Comparison of ENCODE assay signal across 15 cellular contexts in the genomic region with DNA sequence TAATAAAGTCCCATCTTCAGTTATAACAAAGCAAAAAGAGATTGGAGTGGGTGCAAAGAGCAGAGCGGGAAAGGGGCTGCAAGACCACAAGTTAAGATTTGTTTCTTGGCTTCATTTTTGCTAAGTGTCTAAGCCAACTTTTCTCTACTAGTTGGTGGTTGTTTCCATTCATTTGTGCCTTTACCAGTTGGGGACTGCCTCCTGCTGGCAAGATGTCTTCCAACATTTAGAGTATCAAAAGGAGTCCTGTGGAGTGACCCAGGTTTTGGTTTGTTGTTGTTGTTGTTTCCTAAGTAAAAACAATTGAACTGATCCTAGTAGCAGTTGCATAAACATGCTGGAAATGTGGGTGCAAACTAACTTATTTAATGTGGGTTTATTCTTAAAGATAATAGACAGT.
A peak's percentile ranks its signal among the peaks of the same experiment; 100 is the strongest.
DNase-seq lines count a peak whose midpoint lies in the region; ATAC-seq, FAIRE-seq and TF ChIP-seq lines count a peak whose summit lies in the region.
"Had no signal": no experiment of that assay in that cellular context is flagged by ENCODE, and none has a peak within 500 bp of the region (broad histone marks: within the 10 kb centered on the region; RNA-seq: fewer than 3 reads in every experiment).

No MANE protein-coding gene starts in this region.

- no peak for FAIRE-seq in GM12878 (lab: Jason Lieb, UNC)

- CTCF ChIA-PET in GM12878 (lab: Yijun Ruan, JAX) = no interaction called here
- CTCF ChIA-PET in CD4-positive, alpha-beta memory T cell (lab: Charles Lee; ENCODE audit: partially characterized antibody) = no interaction called here

- POLR2A ChIA-PET in GM12878 (lab: Charles Lee) = no interaction called here
- POLR2A ChIA-PET in CD4-positive, alpha-beta memory T cell (lab: Charles Lee; ENCODE audit: partially characterized antibody) = no interaction called here

- no peak overlapping the region for H3K4me3 Mint-ChIP-seq in CD4-positive, alpha-beta memory T cell
- H3K4me3 Mint-ChIP-seq: activated CD4-positive, alpha-beta memory T cell treated with anti-CD3 and anti-CD28 coated beads, Interleukin-2, amount 10 ng/mL, durations not matched to agents 7 days and 5 days; activated naive CD8-positive, alpha-beta T cell treated with anti-CD3 and anti-CD28 coated beads for 36 hours had no signal

- TF ChIP-seq POLR2A in GM12878 (IDR thresholded peaks at IDR 0.05; ENCODE audit: low read depth, low read length) = no peak

- peaks cover 0 to 7% (median 2%) of the 10 kb centered on the region in 8 donors for H3K9me3 Mint-ChIP-seq in CD4-positive, alpha-beta memory T cell
- H3K9me3 Mint-ChIP-seq: activated naive CD8-positive, alpha-beta T cell treated with anti-CD3 and anti-CD28 coated beads for 36 hours had no signal

- no peaks in the 10 kb centered on the region for H3K27me3 ChIP-seq in GM12878 (replicated peaks in 1 of 2; ENCODE audit: control insufficient read depth in 2 of 2, insufficient read depth in 2 of 2, low read length in 1 of 2)
- H3K27me3 ChIP-seq in CD4-positive, alpha-beta memory T cell (ENCODE audit: insufficient read depth, low read length) = no peaks in the 10 kb centered on the region
- H3K27me3 ChIP-seq: ovary had no signal

- TF ChIP-seq CTCF in C4-2B (conservative IDR thresholded peaks at IDR 0.05) = peak; percentile 50
- TF ChIP-seq CTCF in HFF-Myc (IDR thresholded peaks at IDR 0.05; ENCODE audit: low read depth, low read length, missing control alignments) = peak; percentile 26
- peak in 1 of 3 experiments; percentile 25; a peak in 2 of 6 replicates for TF ChIP-seq CTCF in GM12878 (IDR thresholded peaks at IDR 0.05 in 2 of 3, conservative IDR thresholded peaks at IDR 0.05 in 1 of 3; ENCODE audit: control insufficient read depth in 2 of 3, extremely low read depth in 1 of 3, insufficient read depth in 1 of 3, low read depth in 3 of 3, low read length in 3 of 3)

- RAD21 ChIA-PET in GM12878 (lab: Charles Lee; ENCODE audit: unreplicated experiment) = no interaction called here

- 0 out of 2 replicates have a peak, but pooled peaks have one; percentile 18 for TF ChIP-seq RAD21 in GM12878 (IDR thresholded peaks at IDR 0.05; ENCODE audit: insufficient read depth, low read depth, low read length)

- no peaks in the 10 kb centered on the region for H4K20me1 ChIP-seq in GM12878 (ENCODE audit: control insufficient read depth, insufficient read depth)

- H3K4me3 ChIP-seq in HFF-Myc (replicated peaks; ENCODE audit: low read depth, low read length) = no peak overlapping the region
- H3K4me3 ChIP-seq in GM12878 = no peak overlapping the region
- no peak overlapping the region for H3K4me3 ChIP-seq in CD4-positive, alpha-beta memory T cell (ENCODE audit: low read length in 2 of 2)
- H3K4me3 ChIP-seq: ovary had no signal

- SMC1A ChIA-PET in GM12878 (lab: Charles Lee; ENCODE audit: uncharacterized antibody, unreplicated experiment) = no interaction called here

- no peaks in the 10 kb centered on the region for H3K4me1 ChIP-seq in GM12878 (ENCODE audit: control insufficient read depth, insufficient read depth, low read length)
- H3K4me1 ChIP-seq in CD4-positive, alpha-beta memory T cell (ENCODE audit: insufficient read depth, low read length) = no peaks in the 10 kb centered on the region

- no peak overlapping the region for H3K9ac ChIP-seq in GM12878 (ENCODE audit: control insufficient read depth, insufficient read depth, low read length)

- TF ChIP-seq EP300 in GM12878 (IDR thresholded peaks at IDR 0.05; ENCODE audit: borderline replicate concordance in 1 of 2, control insufficient read depth in 1 of 2, low read depth in 2 of 2, low read length in 2 of 2) = no peak

- H3K36me3 ChIP-seq in GM12878 (ENCODE audit: control insufficient read depth in 2 of 2, insufficient read depth in 2 of 2, low read length in 1 of 2) = no peaks in the 10 kb centered on the region
- no peaks in the 10 kb centered on the region for H3K36me3 ChIP-seq in CD4-positive, alpha-beta memory T cell (ENCODE audit: insufficient read depth, low read length)
- H3K36me3 ChIP-seq: ovary had no signal

- in situ Hi-C loops in GM12878 (cut with MboI) = no loop called here

- H3K9me3 ChIP-seq in GM12878 (replicated peaks; ENCODE audit: control insufficient read depth, insufficient read depth, low read length) = no peaks in the 10 kb centered on the region
- H3K9me3 ChIP-seq in CD4-positive, alpha-beta memory T cell (ENCODE audit: control insufficient read depth in 1 of 2, low read length in 2 of 2) = no peaks in the 10 kb centered on the region
- H3K9me3 ChIP-seq: ovary had no signal

- ATAC-seq in GM12878 = no peak
- ATAC-seq: stimulated activated naive CD8-positive, alpha-beta T cell treated with anti-CD3 and anti-CD28 coated beads, Interleukin-15, Interleukin-2, amounts not matched to agents 100 U/mL and 50 U/mL, for 24 hours had no signal

- H3K27ac ChIP-seq in C4-2B (no peak overlapping the region), GM12878 (ENCODE audit: control insufficient read depth, insufficient read depth) (no peak overlapping the region)
- H3K27ac ChIP-seq in CD4-positive, alpha-beta memory T cell (ENCODE audit: low read depth, low read length) = no peak overlapping the region
- H3K27ac ChIP-seq: ovary had no signal

- DNase-seq in HFF-Myc (ENCODE audit: extremely low read depth, low read depth) (no peak), GM12878 (ENCODE audit: low read depth, low spot score) (no peak), iris pigment epithelial cell (ENCODE audit: low read depth) (peak; percentile 23), NCI-H1105 treated with DMSO at 0.1 percent for 48 hours (lab: John Stamatoyannopoulos, UW) (no peak), NCI-H2107 (lab: John Stamatoyannopoulos, UW) (no peak), medulla oblongata (ENCODE audit: extremely low spot score) (no peak)
- DNase-seq in CD4-positive, alpha-beta memory T cell = no peak
- DNase-seq: activated CD4-positive, alpha-beta memory T cell treated with anti-CD3 and anti-CD28 coated beads, Interleukin-2, amount 10 ng/mL, durations not matched to agents 7 days and 5 days; activated naive CD8-positive, alpha-beta T cell treated with anti-CD3 and anti-CD28 coated beads for 36 hours; effector CD4-positive, alpha-beta T cell; NCI-H1417; ovary; stimulated activated naive CD8-positive, alpha-beta T cell treated with anti-CD3 and anti-CD28 coated beads, Interleukin-15, Interleukin-2, amounts not matched to agents 100 U/mL and 50 U/mL, for 24 hours; T-helper 1 cell had no signal

- 78% methylated on average over 1 of the region's 1 CpG for whole genome bisulfite sequencing in GM12878 (ENCODE audit: insufficient coverage, insufficient replicate concordance, low lambda C conversion rate, missing lambda C conversion rate)

- intact Hi-C loops in GM12878 (cut with micrococcal nuclease; ENCODE audit: unreplicated experiment) = no loop called here
- intact Hi-C loops in CD4-positive, alpha-beta memory T cell (cut with micrococcal nuclease) = no loop called here

- H3K4me2 ChIP-seq in GM12878 (ENCODE audit: control insufficient read depth, insufficient read depth) = no peak overlapping the region

- BruUV-seq in GM12878 (replicated peaks; lab: Mats Ljungman, UMichigan) = no TSS peak

- H3K27ac Mint-ChIP-seq in CD4-positive, alpha-beta memory T cell = no peak overlapping the region
- H3K27ac Mint-ChIP-seq: activated CD4-positive, alpha-beta memory T cell treated with anti-CD3 and anti-CD28 coated beads, Interleukin-2, amount 10 ng/mL, durations not matched to agents 7 days and 5 days; activated naive CD8-positive, alpha-beta T cell treated with anti-CD3 and anti-CD28 coated beads for 36 hours had no signal

- H3K27me3 Mint-ChIP-seq in CD4-positive, alpha-beta memory T cell = no peaks in the 10 kb centered on the region
- H3K27me3 Mint-ChIP-seq: activated CD4-positive, alpha-beta memory T cell treated with anti-CD3 and anti-CD28 coated beads, Interleukin-2, amount 10 ng/mL, durations not matched to agents 7 days and 5 days had no signal

- no peaks in the 10 kb centered on the region for H3K4me1 Mint-ChIP-seq in CD4-positive, alpha-beta memory T cell
- H3K4me1 Mint-ChIP-seq: activated CD4-positive, alpha-beta memory T cell treated with anti-CD3 and anti-CD28 coated beads, Interleukin-2, amount 10 ng/mL, durations not matched to agents 7 days and 5 days; activated naive CD8-positive, alpha-beta T cell treated with anti-CD3 and anti-CD28 coated beads for 36 hours had no signal

- H3K36me3 Mint-ChIP-seq in CD4-positive, alpha-beta memory T cell = no peaks in the 10 kb centered on the region
- H3K36me3 Mint-ChIP-seq: activated naive CD8-positive, alpha-beta T cell treated with anti-CD3 and anti-CD28 coated beads for 36 hours had no signal

- no peak overlapping the region for H2AFZ ChIP-seq in GM12878 (ENCODE audit: control insufficient read depth, low read depth, low read length)

- no peaks in the 10 kb centered on the region for H3K79me2 ChIP-seq in GM12878 (ENCODE audit: control insufficient read depth, insufficient read depth, low read length)

TF ChIP-seq in GM12878, 131 proteins besides CTCF, POLR2A, EP300 and RAD21 (continues in another document):
- no peak for TF ChIP-seq ZNF207 (IDR thresholded peaks at IDR 0.05; ENCODE audit: borderline replicate concordance)
- no peak for TF ChIP-seq NFYA (IDR thresholded peaks at IDR 0.05; ENCODE audit: borderline replicate concordance, low read depth, low read length)
- no peak for TF ChIP-seq RFX5 (IDR thresholded peaks at IDR 0.05; ENCODE audit: low read depth, low read length)
- TF ChIP-seq NFXL1 (IDR thresholded peaks at IDR 0.05; ENCODE audit: borderline replicate concordance) = no peak
- TF ChIP-seq BCL11A (IDR thresholded peaks at IDR 0.05; ENCODE audit: low read depth, low read length) = no peak
- no peak for TF ChIP-seq SREBF2 (IDR thresholded peaks at IDR 0.05; ENCODE audit: low read length)
- no peak for TF ChIP-seq ESRRA (IDR thresholded peaks at IDR 0.05; ENCODE audit: low read length)
- no peak for TF ChIP-seq NRF1 (conservative IDR thresholded peaks at IDR 0.05; ENCODE audit: low read depth, low read length)
